8 cellular contexts compared by ENCODE assay signal in genomic region chr17:81566461-81567126, GRCh38. TPM values are rescaled to one million over a fixed set of nuclear protein-coding genes. Genes with fewer than 3 reads are reported as not detected.
DNase-seq lines count a peak whose midpoint lies in the region; ATAC-seq and TF ChIP-seq lines count a peak whose summit lies in the region.

No MANE protein-coding gene starts in this region.

- peak overlapping the region; percentile 94 for H3K27ac Mint-ChIP-seq in osteocyte (ENCODE audit: unreplicated experiment)

- H3K9me3 Mint-ChIP-seq in osteocyte (ENCODE audit: unreplicated experiment), result no peaks in the 10 kb centered on the region

- no peaks in the 10 kb centered on the region for H3K79me2 ChIP-seq in OCI-LY1 (ENCODE audit: insufficient read depth, low read length)
- H3K79me2 ChIP-seq in Karpas-422 (ENCODE audit: low read length), result no peaks in the 10 kb centered on the region

- no peaks in the 10 kb centered on the region for H4K20me1 ChIP-seq in OCI-LY1 (ENCODE audit: insufficient read depth, low read length)
- H4K20me1 ChIP-seq in Karpas-422 (ENCODE audit: insufficient read depth, low read depth, low read length), result no peaks in the 10 kb centered on the region

- TF ChIP-seq CTCF in OCI-LY1 (IDR thresholded peaks at IDR 0.05; ENCODE audit: low read length), result no peak
- TF ChIP-seq CTCF in osteocyte (IDR thresholded peaks at IDR 0.05), result no peak

- DNase-seq in Right ventricle myocardium inferior (ENCODE audit: missing footprints) (peak; percentile 80), cardiac septum (ENCODE audit: low spot score) (no peak), osteocyte (ENCODE audit: extremely low spot score, unreplicated experiment) (peak; percentile 98), Karpas-422 (no peak), retina (no peak)

- ATAC-seq in Right ventricle myocardium inferior, result peak; percentile 52
- peak; percentile 62 for ATAC-seq in esophagus mucosa
- no peak for ATAC-seq in HG02623 (IDR thresholded peaks at IDR 0.05; ENCODE audit: unreplicated experiment)

- H2AFZ ChIP-seq in OCI-LY1 (ENCODE audit: low read length) (no peak overlapping the region), Karpas-422 (ENCODE audit: low read length) (no peak overlapping the region)

- peaks cover 77% of the 10 kb centered on the region for H3K4me1 Mint-ChIP-seq in osteocyte (ENCODE audit: unreplicated experiment)

- H3K27ac ChIP-seq in OCI-LY1 (ENCODE audit: low read depth, low read length, poor library complexity, severe bottlenecking), result peak overlapping the region; percentile 33
- H3K27ac ChIP-seq in Karpas-422 (ENCODE audit: low read length), result no peak overlapping the region

- no peaks in the 10 kb centered on the region for H3K27me3 Mint-ChIP-seq in osteocyte (ENCODE audit: unreplicated experiment)

- no peaks in the 10 kb centered on the region for H3F3A ChIP-seq in OCI-LY1 (ENCODE audit: insufficient read depth, low read length)

- H3K4me3 ChIP-seq in OCI-LY1 (ENCODE audit: low read depth, low read length, poor library complexity, severe bottlenecking), result no peak overlapping the region
- H3K4me3 ChIP-seq in Karpas-422 (ENCODE audit: low read length), result no peak overlapping the region

- peak overlapping the region; percentile 62 for H3K4me3 Mint-ChIP-seq in osteocyte (ENCODE audit: unreplicated experiment)

- H3K36me3 Mint-ChIP-seq in osteocyte (ENCODE audit: unreplicated experiment), result peaks cover 50% of the 10 kb centered on the region

- H3K27me3 ChIP-seq in OCI-LY1 (ENCODE audit: insufficient read depth, low read length) (no peaks in the 10 kb centered on the region), Karpas-422 (ENCODE audit: low read length) (no peaks in the 10 kb centered on the region)

- H3K9me2 ChIP-seq in OCI-LY1 (ENCODE audit: low read depth, low read length), result no peaks in the 10 kb centered on the region
- no peaks in the 10 kb centered on the region for H3K9me2 ChIP-seq in Karpas-422 (replicated peaks; ENCODE audit: insufficient read depth, low read length)

- H3K4me2 ChIP-seq in OCI-LY1 (ENCODE audit: low read length) (no peak overlapping the region), Karpas-422 (ENCODE audit: low read depth, low read length, poor library complexity, severe bottlenecking) (no peak overlapping the region)

- peaks cover 97% of the 10 kb centered on the region for H3K36me3 ChIP-seq in OCI-LY1 (ENCODE audit: insufficient read depth, low read length)
- peaks cover 16% of the 10 kb centered on the region for H3K36me3 ChIP-seq in Karpas-422 (ENCODE audit: insufficient read depth, low read length)

- intact Hi-C loops in Right ventricle myocardium inferior (cut with DNase I) (loop anchor here (5.0 kb wide), 1 partner anchor 36 kb away; no protein-coding TSS in a partner anchor), cardiac septum (cut with DNase I) (no loop called here)

- H3K4me1 ChIP-seq in OCI-LY1 (ENCODE audit: insufficient read depth, low read length, severe bottlenecking) (no peaks in the 10 kb centered on the region), Karpas-422 (ENCODE audit: low read length) (peaks cover 3% of the 10 kb centered on the region)

- H3K9ac ChIP-seq in OCI-LY1 (ENCODE audit: low read length), result no peak overlapping the region
- H3K9ac ChIP-seq in Karpas-422 (ENCODE audit: low read length), result no peak overlapping the region

- H3K9me3 ChIP-seq in OCI-LY1 (ENCODE audit: low read length) (no peaks in the 10 kb centered on the region), Karpas-422 (ENCODE audit: low read length) (no peaks in the 10 kb centered on the region)

RNA-seq across cellular contexts. Expression of gene FAAP100, which starts 14.4 kb away (rescaled TPM):
- total RNA-seq in Right ventricle myocardium inferior, result 14.8 TPM
- 13.6 TPM for total RNA-seq in cardiac septum
- 16.3 TPM for total RNA-seq in esophagus mucosa
- 63.0 and 64.6 TPM in 2 replicates for total RNA-seq in osteocyte
- 14.8 and 30.9 TPM in 2 replicates for total RNA-seq in Karpas-422 (2014; rRNA removed; shearing (Covaris generic); ENCODE audit: low replicate concordance)

RNA-seq across cellular contexts. Expression of gene FSCN2, which starts 38.4 kb away (rescaled TPM):
- 0.19 TPM for total RNA-seq in Right ventricle myocardium inferior
- 1.1 TPM for total RNA-seq in cardiac septum
- total RNA-seq in esophagus mucosa, result 0.76 TPM
- 3.0 and 3.7 TPM in 2 replicates for total RNA-seq in osteocyte
- 0.63 and 1.2 TPM in 2 replicates for total RNA-seq in Karpas-422 (2014; rRNA removed; shearing (Covaris generic); ENCODE audit: low replicate concordance)

RNA-seq across cellular contexts. Expression of gene ACTG1, which starts 54.0 kb away (rescaled TPM):
- total RNA-seq in Right ventricle myocardium inferior (468 TPM), cardiac septum (634 TPM), esophagus mucosa (4,027 TPM), osteocyte (4,236 and 4,267 TPM in 2 replicates)
- total RNA-seq in Karpas-422 (2014; rRNA removed; shearing (Covaris generic); ENCODE audit: low replicate concordance), result 2,634 and 2,913 TPM in 2 replicates

Comparison
In these comparisons a context has a peak if more than half of its experiments do, and no peak if none do; other contexts are left out.
1. DNase-seq: peak in Right ventricle myocardium inferior (single experiment) and osteocyte (single experiment); none in cardiac septum (single experiment), Karpas-422 (single experiment) and retina (single experiment).